8 cellular contexts compared by ENCODE assay signal in genomic region chr20:16729565-16730460, GRCh38. TPM values are rescaled to one million over a fixed set of nuclear protein-coding genes. Genes with fewer than 3 reads are reported as not detected.
A peak's percentile ranks its signal among the peaks of the same experiment; 100 is the strongest.
DNase-seq lines count a peak whose midpoint lies in the region; ATAC-seq and TF ChIP-seq lines count a peak whose summit lies in the region.

TSS of gene SNRPB2 (plus strand) at chr20:16730026. CDS start at chr20:16731703, 1,677 bp downstream.

- H3K4me1 Mint-ChIP-seq in chondrocyte (ENCODE audit: low read depth) = peaks cover 23% of the 10 kb centered on the region

- H3K27me3 Mint-ChIP-seq in chondrocyte (ENCODE audit: low read depth) = peaks cover 11% of the 10 kb centered on the region

- DNase-seq in AG20443 (ENCODE audit: low spot score) (peak; percentile 99), NCI-H510A (lab: John Stamatoyannopoulos, UW) (peak; percentile 96), chondrocyte (ENCODE audit: low spot score) (peak; percentile 96), kidney epithelial cell (ENCODE audit: low read depth) (peak; percentile 61)
- DNase-seq in activated CD4-positive, alpha-beta T cell treated with anti-CD3 and anti-CD28 coated beads for 24 hours (ENCODE audit: low read depth in 2 of 2) = peak; percentile 80 to 83
- DNase-seq in stimulated activated CD4-positive, alpha-beta T cell treated with anti-CD3 and anti-CD28 coated beads, Interleukin-15, amount 100 ng/mL, for 48 hours (ENCODE audit: low read depth in 2 of 2) = peak; percentile 86 to 89

- no peaks in the 10 kb centered on the region for H3K27me3 ChIP-seq in kidney epithelial cell (ENCODE audit: control insufficient read depth, insufficient read depth, low read length)

- peak; percentile 100 for ATAC-seq in HG03432 (IDR thresholded peaks at IDR 0.05; ENCODE audit: unreplicated experiment)

- TF ChIP-seq CTCF in chondrocyte (IDR thresholded peaks at IDR 0.05) (peak; percentile 40), kidney epithelial cell (IDR thresholded peaks at IDR 0.05; ENCODE audit: insufficient read depth, low read length, poor library complexity, severe bottlenecking) (no peak)

- peaks cover 9% of the 10 kb centered on the region for H3K36me3 Mint-ChIP-seq in chondrocyte (ENCODE audit: low read depth)

- peak; percentile 90 for TF ChIP-seq POLR2A in GM19099 (IDR thresholded peaks at IDR 0.05; ENCODE audit: extremely low read depth, insufficient read length, low read depth)

- peak within 1 kb of the TSS; percentile 100 for H3K27ac Mint-ChIP-seq in chondrocyte (ENCODE audit: unreplicated experiment)

- H3K36me3 ChIP-seq in kidney epithelial cell (ENCODE audit: control insufficient read depth, insufficient read depth, low read length) = peaks cover 2% of the 10 kb centered on the region

- peak within 1 kb of the TSS; percentile 83 for H3K4me3 ChIP-seq in kidney epithelial cell (ENCODE audit: low read depth, low read length)

- H3K4me3 Mint-ChIP-seq in chondrocyte (ENCODE audit: unreplicated experiment) = peak within 1 kb of the TSS; percentile 99

- H3K9me3 Mint-ChIP-seq in chondrocyte (ENCODE audit: low read depth) = no peaks in the 10 kb centered on the region

RNA-seq across cellular contexts. Expression of gene SNRPB2, which starts in this region (rescaled TPM):
- total RNA-seq in chondrocyte = 43.0 to 47.9 TPM (median 44.3 TPM) in 3 replicates
- total RNA-seq in kidney epithelial cell = 47.7 and 72.7 TPM in 2 replicates

Comparison
In these comparisons a context has a peak if more than half of its experiments do, and no peak if none do; other contexts are left out.
1. Peak in every context shown above with its lines: DNase-seq, ATAC-seq and H3K4me3 ChIP-seq.